11 cellular contexts compared by ENCODE assay signal in the genomic region with DNA sequence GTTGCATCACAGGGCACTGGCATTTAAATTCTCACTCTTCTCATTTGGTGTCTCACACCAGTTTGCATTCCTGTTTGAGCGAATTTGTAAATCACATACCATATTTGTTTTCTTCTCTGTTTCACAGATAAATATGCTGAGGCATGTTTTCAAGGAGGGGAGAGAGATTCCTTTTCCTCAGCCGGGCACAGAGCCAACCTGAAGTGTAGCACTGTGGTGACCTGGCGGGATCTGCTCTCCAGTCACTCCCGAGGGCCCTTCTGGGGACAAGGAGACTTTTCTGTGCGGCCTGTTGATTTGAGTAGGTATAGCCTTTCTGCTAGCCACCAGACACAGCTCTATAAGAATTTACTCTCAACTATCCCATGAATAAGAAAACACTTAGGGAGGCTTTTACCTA.
DNase-seq lines count a peak whose midpoint lies in the region; ATAC-seq and TF ChIP-seq lines count a peak whose summit lies in the region.
"Had no signal": no experiment of that assay in that cellular context is flagged by ENCODE, and none has a peak within 500 bp of the region (broad histone marks: within the 10 kb centered on the region; RNA-seq: fewer than 3 reads in every experiment).

No MANE protein-coding gene starts in this region.

- 17 to 24% (median 21%) methylated on average over 5 of the region's 5 CpGs for WGBS in heart left ventricle, 4 donors
- WGBS in smooth muscle cell (ENCODE audit: low lambda C conversion rate), result 66% methylated on average over 5 of the region's 5 CpGs

- H3K4me3 ChIP-seq in heart left ventricle (no peak overlapping the region), smooth muscle cell (no peak overlapping the region)
- H3K4me3 ChIP-seq: thoracic aorta had no signal

- peaks cover 10% of the 10 kb centered on the region for H3K4me1 Mint-ChIP-seq in activated CD8-positive, alpha-beta T cell treated with anti-CD3 and anti-CD28 coated beads for 36 hours (ENCODE audit: low read depth)
- H3K4me1 Mint-ChIP-seq: activated T-helper 17 cell treated with anti-CD3 and anti-CD28 coated beads, Interleukin-2, amount 50 U/mL, for 72 hours had no signal

- H3K9ac ChIP-seq in smooth muscle cell (ENCODE audit: low read depth), result no peak overlapping the region

- H3K27me3 Mint-ChIP-seq in activated CD8-positive, alpha-beta T cell treated with anti-CD3 and anti-CD28 coated beads for 36 hours, result no peaks in the 10 kb centered on the region
- H3K27me3 Mint-ChIP-seq: activated T-helper 17 cell treated with anti-CD3 and anti-CD28 coated beads, Interleukin-2, amount 50 U/mL, for 72 hours had no signal

- no peaks in the 10 kb centered on the region for H3K27me3 ChIP-seq in heart left ventricle
- no peaks in the 10 kb centered on the region for H3K27me3 ChIP-seq in smooth muscle cell (ENCODE audit: low read depth)

- TF ChIP-seq POLR2A in heart left ventricle (IDR thresholded peaks at IDR 0.05), result no peak

- H4K20me1 ChIP-seq in smooth muscle cell (ENCODE audit: low read depth), result no peaks in the 10 kb centered on the region

- no peaks in the 10 kb centered on the region for H3K9me3 Mint-ChIP-seq in activated CD8-positive, alpha-beta T cell treated with anti-CD3 and anti-CD28 coated beads for 36 hours
- H3K9me3 Mint-ChIP-seq: activated T-helper 17 cell treated with anti-CD3 and anti-CD28 coated beads, Interleukin-2, amount 50 U/mL, for 72 hours had no signal

- POLR2A ChIA-PET in activated CD8-positive, alpha-beta T cell treated with anti-CD3 and anti-CD28 coated beads for 36 hours (lab: Charles Lee), result no interaction called here

- H3K27ac ChIP-seq in heart left ventricle (peak overlapping the region in 9 of 12 donors; percentile 12 to 57 (median 40)), smooth muscle cell (ENCODE audit: low read depth) (peak overlapping the region; percentile 15)
- H3K27ac ChIP-seq: thoracic aorta had no signal

- peak; percentile 5 to 40 for DNase-seq in NCI-H187 (lab: John Stamatoyannopoulos, UW)
- DNase-seq in NCI-H187 treated with DMSO at 0.1 percent for 48 hours (lab: John Stamatoyannopoulos, UW), result no peak
- peak; percentile 41 for DNase-seq in RPMI7951 (ENCODE audit: low read depth)
- peak; percentile 62 to 79 (median 71) for DNase-seq in heart left ventricle
- DNase-seq in smooth muscle cell (lab: John Stamatoyannopoulos, UW; ENCODE audit: unreplicated experiment), result no peak
- no peak for DNase-seq in activated CD8-positive, alpha-beta T cell treated with anti-CD3 and anti-CD28 coated beads for 36 hours
- no peak for DNase-seq in cerebellar cortex (ENCODE audit: low spot score)
- DNase-seq: NCI-H1694 had no signal

- peak overlapping the region; percentile 8 for H3K4me2 ChIP-seq in smooth muscle cell

- CTCF ChIA-PET in activated CD8-positive, alpha-beta T cell treated with anti-CD3 and anti-CD28 coated beads for 36 hours (lab: Charles Lee), result interaction anchor here (1.3 to 4.6 kb wide), 3 partner anchors 40 to 166 kb away, joined by 3 to 43 read pairs (median 4); no protein-coding TSS in a partner anchor

- TF ChIP-seq CTCF in heart left ventricle (IDR thresholded peaks at IDR 0.05) (no peak), smooth muscle cell (IDR thresholded peaks at IDR 0.05; ENCODE audit: borderline replicate concordance, insufficient read depth, poor library complexity, severe bottlenecking) (no peak)
- no peak for TF ChIP-seq CTCF in activated CD8-positive, alpha-beta T cell treated with anti-CD3 and anti-CD28 coated beads for 36 hours (IDR thresholded peaks at IDR 0.05)

- H2AFZ ChIP-seq in smooth muscle cell (ENCODE audit: low read depth), result peak overlapping the region; percentile 37

- H3K79me2 ChIP-seq in smooth muscle cell (ENCODE audit: low read depth), result no peaks in the 10 kb centered on the region

- no peak overlapping the region for H3K4me3 Mint-ChIP-seq in activated CD8-positive, alpha-beta T cell treated with anti-CD3 and anti-CD28 coated beads for 36 hours
- H3K4me3 Mint-ChIP-seq: activated T-helper 17 cell treated with anti-CD3 and anti-CD28 coated beads, Interleukin-2, amount 50 U/mL, for 72 hours had no signal

- no peaks in the 10 kb centered on the region for H3F3A ChIP-seq in smooth muscle cell (ENCODE audit: low read depth)

- peak; percentile 61 to 83 (median 81) for ATAC-seq in heart left ventricle
- no peak for ATAC-seq in activated CD8-positive, alpha-beta T cell treated with anti-CD3 and anti-CD28 coated beads for 36 hours
- ATAC-seq in HG02870 (IDR thresholded peaks at IDR 0.05; ENCODE audit: unreplicated experiment), result no peak
- ATAC-seq: activated T-helper 17 cell treated with anti-CD3 and anti-CD28 coated beads, Interleukin-2, amount 50 U/mL, for 72 hours had no signal

- H3K9me3 ChIP-seq in heart left ventricle (no peaks in the 10 kb centered on the region), smooth muscle cell (replicated peaks; ENCODE audit: low read depth) (no peaks in the 10 kb centered on the region)
- H3K9me3 ChIP-seq: thoracic aorta had no signal

- no peaks in the 10 kb centered on the region for H3K36me3 ChIP-seq in heart left ventricle
- H3K36me3 ChIP-seq in smooth muscle cell (ENCODE audit: low read depth), result no peaks in the 10 kb centered on the region
- H3K36me3 ChIP-seq: thoracic aorta had no signal

- H3K36me3 Mint-ChIP-seq in activated CD8-positive, alpha-beta T cell treated with anti-CD3 and anti-CD28 coated beads for 36 hours (ENCODE audit: low read depth), result no peaks in the 10 kb centered on the region

- no peak overlapping the region for H3K27ac Mint-ChIP-seq in activated CD8-positive, alpha-beta T cell treated with anti-CD3 and anti-CD28 coated beads for 36 hours
- H3K27ac Mint-ChIP-seq: activated T-helper 17 cell treated with anti-CD3 and anti-CD28 coated beads, Interleukin-2, amount 50 U/mL, for 72 hours had no signal

- H3K4me1 ChIP-seq in heart left ventricle (peaks cover 6 to 34% (median 14%) of the 10 kb centered on the region in 12 donors), smooth muscle cell (ENCODE audit: low read depth) (peaks cover 28% of the 10 kb centered on the region)

- intact Hi-C loops in heart left ventricle (cut with DNase I), result loop anchor here in 9 of 10 donors (2.0 to 10.0 kb wide), 5 partner anchors 71 to 419 kb away; partner anchors contain the start of gene RDX (in 3 of the 9)
- intact Hi-C loops in activated CD8-positive, alpha-beta T cell treated with anti-CD3 and anti-CD28 coated beads for 36 hours (cut with micrococcal nuclease), result loop anchor here (2.0 kb wide), 1 partner anchor 165 kb away; no protein-coding TSS in a partner anchor

Comparison
In these comparisons a context has a peak if more than half of its experiments do, and no peak if none do; other contexts are left out.
1. DNase-seq: peak in NCI-H187 (2 of 2), RPMI7951 (single experiment) and heart left ventricle (5 of 5); none in NCI-H187 treated with DMSO at 0.1 percent for 48 hours (single experiment), smooth muscle cell (single experiment), activated CD8-positive, alpha-beta T cell treated with anti-CD3 and anti-CD28 coated beads for 36 hours (single experiment) and cerebellar cortex (single experiment).
2. ATAC-seq: peak in heart left ventricle (4 of 4); none in activated CD8-positive, alpha-beta T cell treated with anti-CD3 and anti-CD28 coated beads for 36 hours (single experiment) and HG02870 (single experiment).